18 cellular contexts compared by ENCODE assay signal in the genomic region with DNA sequence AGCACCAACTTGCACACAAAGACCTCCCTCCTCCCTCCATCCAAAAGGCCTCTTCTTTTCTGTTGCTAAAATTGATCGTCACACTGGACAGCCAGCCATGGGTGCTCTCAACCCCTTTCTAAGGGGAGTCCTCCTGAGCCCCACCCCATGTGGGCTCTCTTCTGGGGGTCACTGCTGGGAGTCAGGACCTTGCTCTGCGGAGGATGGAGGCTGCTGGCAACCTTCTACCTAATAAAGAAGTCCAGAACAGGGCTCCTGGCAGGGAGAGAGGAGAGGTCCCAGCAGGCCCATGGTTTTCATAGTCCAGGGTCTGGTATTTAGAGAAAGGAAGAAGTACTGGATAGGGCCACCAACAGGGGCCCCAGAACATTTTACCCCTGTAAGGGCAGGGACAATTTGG.
DNase-seq lines count a peak whose midpoint lies in the region; ATAC-seq and TF ChIP-seq lines count a peak whose summit lies in the region.
"Had no signal": no experiment of that assay in that cellular context is flagged by ENCODE, and none has a peak within 500 bp of the region (broad histone marks: within the 10 kb centered on the region; RNA-seq: fewer than 3 reads in every experiment).

No MANE protein-coding gene starts in this region.

- H3K36me3 ChIP-seq in heart right ventricle, result no peaks in the 10 kb centered on the region
- H3K36me3 ChIP-seq in sigmoid colon, result no peaks in the 10 kb centered on the region
- H3K36me3 ChIP-seq in upper lobe of right lung, result no peaks in the 10 kb centered on the region
- no peaks in the 10 kb centered on the region for H3K36me3 ChIP-seq in breast epithelium

- H3K9me3 ChIP-seq in heart right ventricle (peaks cover 0 to 8% (median 0%) of the 10 kb centered on the region in 11 donors), sigmoid colon (no peaks in the 10 kb centered on the region), upper lobe of right lung (no peaks in the 10 kb centered on the region), breast epithelium (no peaks in the 10 kb centered on the region)

- TF ChIP-seq EP300 in sigmoid colon (IDR thresholded peaks at IDR 0.05), result no peak

- no peaks in the 10 kb centered on the region for H3K4me1 ChIP-seq in heart right ventricle
- no peaks in the 10 kb centered on the region for H3K4me1 ChIP-seq in sigmoid colon
- no peaks in the 10 kb centered on the region for H3K4me1 ChIP-seq in upper lobe of right lung
- no peaks in the 10 kb centered on the region for H3K4me1 ChIP-seq in breast epithelium

- no peak for ATAC-seq in left ventricle myocardium superior
- ATAC-seq in heart right ventricle, result no peak
- no peak for ATAC-seq in upper lobe of right lung

- TF ChIP-seq POLR2A in sigmoid colon (IDR thresholded peaks at IDR 0.05) (no peak), breast epithelium (IDR thresholded peaks at IDR 0.05) (no peak)

- DNase-seq in left ventricle myocardium superior (peak; percentile 15), heart right ventricle (no peak), mesenteric fat pad (ENCODE audit: low spot score) (peak; percentile 62), sigmoid colon (peak; percentile 30), upper lobe of right lung (peak; percentile 38), breast epithelium (ENCODE audit: low spot score in 2 of 2) (no peak), putamen (ENCODE audit: low spot score) (no peak), activated gamma-delta T cell treated with Interleukin-2 at 50 U/mL for 16 hours (no peak)
- DNase-seq: C1 segment of cervical spinal cord; Calu3; CD4-positive, alpha-beta memory T cell; COR-L47; DMS53; DMS79 treated with DMSO at 0.1 percent for 48 hours; GF-D8; GOT3; H7; HCEC 1CT had no signal

- H3K27me3 ChIP-seq in heart right ventricle (peaks cover 0 to 11% (median 6%) of the 10 kb centered on the region in 7 donors), sigmoid colon (peaks cover 0 to 14% (median 2%) of the 10 kb centered on the region in 3 donors), upper lobe of right lung (no peaks in the 10 kb centered on the region), breast epithelium (peaks cover 0 to 6% of the 10 kb centered on the region in 2 donors)

- H3K27ac ChIP-seq in heart right ventricle, result no peak overlapping the region
- no peak overlapping the region for H3K27ac ChIP-seq in sigmoid colon
- no peak overlapping the region for H3K27ac ChIP-seq in upper lobe of right lung
- no peak overlapping the region for H3K27ac ChIP-seq in breast epithelium

- H3K4me3 ChIP-seq in heart right ventricle (no peak overlapping the region), sigmoid colon (no peak overlapping the region), upper lobe of right lung (no peak overlapping the region), breast epithelium (no peak overlapping the region)

- TF ChIP-seq CTCF in heart right ventricle (IDR thresholded peaks at IDR 0.05) (no peak), sigmoid colon (IDR thresholded peaks at IDR 0.05) (no peak), upper lobe of right lung (IDR thresholded peaks at IDR 0.05) (no peak), breast epithelium (IDR thresholded peaks at IDR 0.05) (no peak)

- intact Hi-C loops in left ventricle myocardium superior (cut with micrococcal nuclease), result no loop called here
- intact Hi-C loops in heart right ventricle (cut with DNase I), result no loop called here
- intact Hi-C loops in sigmoid colon (cut with DNase I), result no loop called here
- intact Hi-C loops in upper lobe of right lung (cut with DNase I), result no loop called here
- intact Hi-C loops in breast epithelium (cut with DNase I; ENCODE audit: low total_unique reads), result no loop called here

- 93 to 97% methylated on average over 2 of the region's 2 CpGs for WGBS in heart right ventricle, 2 donors
- 88 to 90% methylated on average over 2 of the region's 2 CpGs for WGBS in sigmoid colon, 2 donors

Comparison
In these comparisons a context has a peak if more than half of its experiments do, and no peak if none do; other contexts are left out.
1. DNase-seq: peak in left ventricle myocardium superior (single experiment), mesenteric fat pad (single experiment), sigmoid colon (single experiment) and upper lobe of right lung (single experiment); none in heart right ventricle (0 of 2), breast epithelium (0 of 2), putamen (single experiment) and activated gamma-delta T cell treated with Interleukin-2 at 50 U/mL for 16 hours (single experiment).